1 cellular context compared by ENCODE assay signal in the genomic region with DNA sequence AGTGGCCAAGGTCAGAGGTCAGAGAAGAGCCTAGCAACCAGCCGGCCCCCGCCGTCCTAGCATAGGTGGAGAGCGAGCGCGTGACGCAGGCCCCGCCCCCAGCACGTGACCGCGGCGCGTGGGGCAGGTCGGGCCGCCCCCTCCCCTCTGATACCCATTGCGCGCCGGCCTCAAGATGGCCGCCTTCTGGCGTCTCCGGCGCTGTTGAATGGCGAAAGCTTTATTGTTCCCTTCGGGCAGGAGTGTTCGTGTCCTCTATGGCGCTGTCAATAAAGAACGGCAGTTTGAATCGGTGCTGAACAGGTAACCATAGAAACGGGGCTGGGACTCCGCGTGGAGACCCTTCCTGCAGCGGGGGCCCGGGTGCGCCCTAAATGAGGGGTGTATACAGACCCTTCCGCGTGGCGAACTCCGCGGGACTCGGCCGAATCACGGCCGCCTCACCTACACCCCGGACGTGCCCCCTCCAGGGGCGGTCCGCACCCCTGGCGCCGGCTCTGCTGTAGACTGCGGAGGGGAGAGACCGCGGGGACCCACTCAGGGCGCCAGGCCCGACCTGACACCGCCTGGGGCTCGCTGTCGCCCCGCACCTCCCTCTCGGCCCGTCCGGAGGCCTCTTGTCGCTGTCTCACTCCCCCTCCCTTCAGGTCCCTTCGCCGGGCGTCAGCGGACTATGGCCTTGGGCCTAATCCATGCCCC.
TF ChIP-seq lines count a peak whose summit lies in the region.

A gene with protein sequence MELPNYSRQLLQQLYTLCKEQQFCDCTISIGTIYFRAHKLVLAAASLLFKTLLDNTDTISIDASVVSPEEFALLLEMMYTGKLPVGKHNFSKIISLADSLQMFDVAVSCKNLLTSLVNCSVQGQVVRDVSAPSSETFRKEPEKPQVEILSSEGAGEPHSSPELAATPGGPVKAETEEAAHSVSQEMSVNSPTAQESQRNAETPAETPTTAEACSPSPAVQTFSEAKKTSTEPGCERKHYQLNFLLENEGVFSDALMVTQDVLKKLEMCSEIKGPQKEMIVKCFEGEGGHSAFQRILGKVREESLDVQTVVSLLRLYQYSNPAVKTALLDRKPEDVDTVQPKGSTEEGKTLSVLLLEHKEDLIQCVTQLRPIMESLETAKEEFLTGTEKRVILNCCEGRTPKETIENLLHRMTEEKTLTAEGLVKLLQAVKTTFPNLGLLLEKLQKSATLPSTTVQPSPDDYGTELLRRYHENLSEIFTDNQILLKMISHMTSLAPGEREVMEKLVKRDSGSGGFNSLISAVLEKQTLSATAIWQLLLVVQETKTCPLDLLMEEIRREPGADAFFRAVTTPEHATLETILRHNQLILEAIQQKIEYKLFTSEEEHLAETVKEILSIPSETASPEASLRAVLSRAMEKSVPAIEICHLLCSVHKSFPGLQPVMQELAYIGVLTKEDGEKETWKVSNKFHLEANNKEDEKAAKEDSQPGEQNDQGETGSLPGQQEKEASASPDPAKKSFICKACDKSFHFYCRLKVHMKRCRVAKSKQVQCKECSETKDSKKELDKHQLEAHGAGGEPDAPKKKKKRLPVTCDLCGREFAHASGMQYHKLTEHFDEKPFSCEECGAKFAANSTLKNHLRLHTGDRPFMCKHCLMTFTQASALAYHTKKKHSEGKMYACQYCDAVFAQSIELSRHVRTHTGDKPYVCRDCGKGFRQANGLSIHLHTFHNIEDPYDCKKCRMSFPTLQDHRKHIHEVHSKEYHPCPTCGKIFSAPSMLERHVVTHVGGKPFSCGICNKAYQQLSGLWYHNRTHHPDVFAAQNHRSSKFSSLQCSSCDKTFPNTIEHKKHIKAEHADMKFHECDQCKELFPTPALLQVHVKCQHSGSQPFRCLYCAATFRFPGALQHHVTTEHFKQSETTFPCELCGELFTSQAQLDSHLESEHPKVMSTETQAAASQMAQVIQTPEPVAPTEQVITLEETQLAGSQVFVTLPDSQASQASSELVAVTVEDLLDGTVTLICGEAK (plus strand): TSS at position 150 of the 699 bp plus-strand sequence. CDS start 38,098 bp downstream, outside the sequence.

TF ChIP-seq in HepG2, 621 proteins besides CTCF, POLR2A, EP300 and RAD21 (continued from another document and continues in another):
- TF ChIP-seq ZNF354B (CRISPR knock-in tag; IDR thresholded peaks at IDR 0.05) (0 out of 2 replicates have a peak, but pooled peaks have one; percentile 22), YEATS4 (CRISPR knock-in tag; IDR thresholded peaks at IDR 0.05; ENCODE audit: borderline replicate concordance) (peak; percentile 88), MAFK (conservative IDR thresholded peaks at IDR 0.05 in 1 of 2, IDR thresholded peaks at IDR 0.05 in 1 of 2; ENCODE audit: low read length in 2 of 2) (no peak), ZC3H13 (CRISPR knock-in tag; IDR thresholded peaks at IDR 0.05) (no peak; the same call in 1 of the 2 replicates), THAP11 (CRISPR knock-in tag; IDR thresholded peaks at IDR 0.05) (peak; percentile 96), YY1 (IDR thresholded peaks at IDR 0.05; ENCODE audit: insufficient read depth, insufficient replicate concordance, low read depth, low read length) (peak; percentile 98), STAG1 (CRISPR knock-in tag; IDR thresholded peaks at IDR 0.05) (no peak), ZBTB8A (CRISPR knock-in tag; IDR thresholded peaks at IDR 0.05; ENCODE audit: borderline replicate concordance, low read depth) (0 out of 2 replicates have a peak, but pooled peaks have one; percentile 35), KDM6A (CRISPR knock-in tag; IDR thresholded peaks at IDR 0.05; ENCODE audit: low read depth) (no peak; the same call in 1 of the 2 replicates), ARNTL (CRISPR knock-in tag; IDR thresholded peaks at IDR 0.05) (peak; percentile 98), FLYWCH1 (CRISPR knock-in tag; IDR thresholded peaks at IDR 0.05) (no peak), ZNF776 (CRISPR knock-in tag; IDR thresholded peaks at IDR 0.05) (peak; percentile 56; the same call in 1 of the 2 replicates)
- TF ChIP-seq, protein P1, sequence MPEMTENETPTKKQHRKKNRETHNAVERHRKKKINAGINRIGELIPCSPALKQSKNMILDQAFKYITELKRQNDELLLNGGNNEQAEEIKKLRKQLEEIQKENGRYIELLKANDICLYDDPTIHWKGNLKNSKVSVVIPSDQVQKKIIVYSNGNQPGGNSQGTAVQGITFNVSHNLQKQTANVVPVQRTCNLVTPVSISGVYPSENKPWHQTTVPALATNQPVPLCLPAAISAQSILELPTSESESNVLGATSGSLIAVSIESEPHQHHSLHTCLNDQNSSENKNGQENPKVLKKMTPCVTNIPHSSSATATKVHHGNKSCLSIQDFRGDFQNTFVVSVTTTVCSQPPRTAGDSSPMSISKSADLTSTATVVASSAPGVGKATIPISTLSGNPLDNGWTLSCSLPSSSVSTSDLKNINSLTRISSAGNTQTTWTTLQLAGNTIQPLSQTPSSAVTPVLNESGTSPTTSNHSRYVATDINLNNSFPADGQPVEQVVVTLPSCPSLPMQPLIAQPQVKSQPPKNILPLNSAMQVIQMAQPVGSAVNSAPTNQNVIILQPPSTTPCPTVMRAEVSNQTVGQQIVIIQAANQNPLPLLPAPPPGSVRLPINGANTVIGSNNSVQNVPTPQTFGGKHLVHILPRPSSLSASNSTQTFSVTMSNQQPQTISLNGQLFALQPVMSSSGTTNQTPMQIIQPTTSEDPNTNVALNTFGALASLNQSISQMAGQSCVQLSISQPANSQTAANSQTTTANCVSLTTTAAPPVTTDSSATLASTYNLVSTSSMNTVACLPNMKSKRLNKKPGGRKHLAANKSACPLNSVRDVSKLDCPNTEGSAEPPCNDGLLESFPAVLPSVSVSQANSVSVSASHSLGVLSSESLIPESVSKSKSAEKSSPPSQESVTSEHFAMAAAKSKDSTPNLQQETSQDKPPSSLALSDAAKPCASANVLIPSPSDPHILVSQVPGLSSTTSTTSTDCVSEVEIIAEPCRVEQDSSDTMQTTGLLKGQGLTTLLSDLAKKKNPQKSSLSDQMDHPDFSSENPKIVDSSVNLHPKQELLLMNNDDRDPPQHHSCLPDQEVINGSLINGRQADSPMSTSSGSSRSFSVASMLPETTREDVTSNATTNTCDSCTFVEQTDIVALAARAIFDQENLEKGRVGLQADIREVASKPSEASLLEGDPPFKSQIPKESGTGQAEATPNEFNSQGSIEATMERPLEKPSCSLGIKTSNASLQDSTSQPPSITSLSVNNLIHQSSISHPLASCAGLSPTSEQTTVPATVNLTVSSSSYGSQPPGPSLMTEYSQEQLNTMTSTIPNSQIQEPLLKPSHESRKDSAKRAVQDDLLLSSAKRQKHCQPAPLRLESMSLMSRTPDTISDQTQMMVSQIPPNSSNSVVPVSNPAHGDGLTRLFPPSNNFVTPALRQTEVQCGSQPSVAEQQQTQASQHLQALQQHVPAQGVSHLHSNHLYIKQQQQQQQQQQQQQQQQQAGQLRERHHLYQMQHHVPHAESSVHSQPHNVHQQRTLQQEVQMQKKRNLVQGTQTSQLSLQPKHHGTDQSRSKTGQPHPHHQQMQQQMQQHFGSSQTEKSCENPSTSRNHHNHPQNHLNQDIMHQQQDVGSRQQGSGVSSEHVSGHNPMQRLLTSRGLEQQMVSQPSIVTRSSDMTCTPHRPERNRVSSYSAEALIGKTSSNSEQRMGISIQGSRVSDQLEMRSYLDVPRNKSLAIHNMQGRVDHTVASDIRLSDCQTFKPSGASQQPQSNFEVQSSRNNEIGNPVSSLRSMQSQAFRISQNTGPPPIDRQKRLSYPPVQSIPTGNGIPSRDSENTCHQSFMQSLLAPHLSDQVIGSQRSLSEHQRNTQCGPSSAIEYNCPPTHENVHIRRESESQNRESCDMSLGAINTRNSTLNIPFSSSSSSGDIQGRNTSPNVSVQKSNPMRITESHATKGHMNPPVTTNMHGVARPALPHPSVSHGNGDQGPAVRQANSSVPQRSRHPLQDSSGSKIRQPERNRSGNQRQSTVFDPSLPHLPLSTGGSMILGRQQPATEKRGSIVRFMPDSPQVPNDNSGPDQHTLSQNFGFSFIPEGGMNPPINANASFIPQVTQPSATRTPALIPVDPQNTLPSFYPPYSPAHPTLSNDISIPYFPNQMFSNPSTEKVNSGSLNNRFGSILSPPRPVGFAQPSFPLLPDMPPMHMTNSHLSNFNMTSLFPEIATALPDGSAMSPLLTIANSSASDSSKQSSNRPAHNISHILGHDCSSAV (CRISPR knock-in tag; IDR thresholded peaks at IDR 0.05; ENCODE audit: borderline replicate concordance), result no peak
- TF ChIP-seq, protein P2, sequence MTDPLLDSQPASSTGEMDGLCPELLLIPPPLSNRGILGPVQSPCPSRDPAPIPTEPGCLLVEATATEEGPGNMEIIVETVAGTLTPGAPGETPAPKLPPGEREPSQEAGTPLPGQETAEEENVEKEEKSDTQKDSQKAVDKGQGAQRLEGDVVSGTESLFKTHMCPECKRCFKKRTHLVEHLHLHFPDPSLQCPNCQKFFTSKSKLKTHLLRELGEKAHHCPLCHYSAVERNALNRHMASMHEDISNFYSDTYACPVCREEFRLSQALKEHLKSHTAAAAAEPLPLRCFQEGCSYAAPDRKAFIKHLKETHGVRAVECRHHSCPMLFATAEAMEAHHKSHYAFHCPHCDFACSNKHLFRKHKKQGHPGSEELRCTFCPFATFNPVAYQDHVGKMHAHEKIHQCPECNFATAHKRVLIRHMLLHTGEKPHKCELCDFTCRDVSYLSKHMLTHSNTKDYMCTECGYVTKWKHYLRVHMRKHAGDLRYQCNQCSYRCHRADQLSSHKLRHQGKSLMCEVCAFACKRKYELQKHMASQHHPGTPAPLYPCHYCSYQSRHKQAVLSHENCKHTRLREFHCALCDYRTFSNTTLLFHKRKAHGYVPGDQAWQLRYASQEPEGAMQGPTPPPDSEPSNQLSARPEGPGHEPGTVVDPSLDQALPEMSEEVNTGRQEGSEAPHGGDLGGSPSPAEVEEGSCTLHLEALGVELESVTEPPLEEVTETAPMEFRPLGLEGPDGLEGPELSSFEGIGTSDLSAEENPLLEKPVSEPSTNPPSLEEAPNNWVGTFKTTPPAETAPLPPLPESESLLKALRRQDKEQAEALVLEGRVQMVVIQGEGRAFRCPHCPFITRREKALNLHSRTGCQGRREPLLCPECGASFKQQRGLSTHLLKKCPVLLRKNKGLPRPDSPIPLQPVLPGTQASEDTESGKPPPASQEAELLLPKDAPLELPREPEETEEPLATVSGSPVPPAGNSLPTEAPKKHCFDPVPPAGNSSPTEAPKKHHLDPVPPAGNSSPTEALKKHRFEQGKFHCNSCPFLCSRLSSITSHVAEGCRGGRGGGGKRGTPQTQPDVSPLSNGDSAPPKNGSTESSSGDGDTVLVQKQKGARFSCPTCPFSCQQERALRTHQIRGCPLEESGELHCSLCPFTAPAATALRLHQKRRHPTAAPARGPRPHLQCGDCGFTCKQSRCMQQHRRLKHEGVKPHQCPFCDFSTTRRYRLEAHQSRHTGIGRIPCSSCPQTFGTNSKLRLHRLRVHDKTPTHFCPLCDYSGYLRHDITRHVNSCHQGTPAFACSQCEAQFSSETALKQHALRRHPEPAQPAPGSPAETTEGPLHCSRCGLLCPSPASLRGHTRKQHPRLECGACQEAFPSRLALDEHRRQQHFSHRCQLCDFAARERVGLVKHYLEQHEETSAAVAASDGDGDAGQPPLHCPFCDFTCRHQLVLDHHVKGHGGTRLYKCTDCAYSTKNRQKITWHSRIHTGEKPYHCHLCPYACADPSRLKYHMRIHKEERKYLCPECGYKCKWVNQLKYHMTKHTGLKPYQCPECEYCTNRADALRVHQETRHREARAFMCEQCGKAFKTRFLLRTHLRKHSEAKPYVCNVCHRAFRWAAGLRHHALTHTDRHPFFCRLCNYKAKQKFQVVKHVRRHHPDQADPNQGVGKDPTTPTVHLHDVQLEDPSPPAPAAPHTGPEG (CRISPR knock-in tag; IDR thresholded peaks at IDR 0.05), result peak; percentile 74
- TF ChIP-seq, protein P3, sequence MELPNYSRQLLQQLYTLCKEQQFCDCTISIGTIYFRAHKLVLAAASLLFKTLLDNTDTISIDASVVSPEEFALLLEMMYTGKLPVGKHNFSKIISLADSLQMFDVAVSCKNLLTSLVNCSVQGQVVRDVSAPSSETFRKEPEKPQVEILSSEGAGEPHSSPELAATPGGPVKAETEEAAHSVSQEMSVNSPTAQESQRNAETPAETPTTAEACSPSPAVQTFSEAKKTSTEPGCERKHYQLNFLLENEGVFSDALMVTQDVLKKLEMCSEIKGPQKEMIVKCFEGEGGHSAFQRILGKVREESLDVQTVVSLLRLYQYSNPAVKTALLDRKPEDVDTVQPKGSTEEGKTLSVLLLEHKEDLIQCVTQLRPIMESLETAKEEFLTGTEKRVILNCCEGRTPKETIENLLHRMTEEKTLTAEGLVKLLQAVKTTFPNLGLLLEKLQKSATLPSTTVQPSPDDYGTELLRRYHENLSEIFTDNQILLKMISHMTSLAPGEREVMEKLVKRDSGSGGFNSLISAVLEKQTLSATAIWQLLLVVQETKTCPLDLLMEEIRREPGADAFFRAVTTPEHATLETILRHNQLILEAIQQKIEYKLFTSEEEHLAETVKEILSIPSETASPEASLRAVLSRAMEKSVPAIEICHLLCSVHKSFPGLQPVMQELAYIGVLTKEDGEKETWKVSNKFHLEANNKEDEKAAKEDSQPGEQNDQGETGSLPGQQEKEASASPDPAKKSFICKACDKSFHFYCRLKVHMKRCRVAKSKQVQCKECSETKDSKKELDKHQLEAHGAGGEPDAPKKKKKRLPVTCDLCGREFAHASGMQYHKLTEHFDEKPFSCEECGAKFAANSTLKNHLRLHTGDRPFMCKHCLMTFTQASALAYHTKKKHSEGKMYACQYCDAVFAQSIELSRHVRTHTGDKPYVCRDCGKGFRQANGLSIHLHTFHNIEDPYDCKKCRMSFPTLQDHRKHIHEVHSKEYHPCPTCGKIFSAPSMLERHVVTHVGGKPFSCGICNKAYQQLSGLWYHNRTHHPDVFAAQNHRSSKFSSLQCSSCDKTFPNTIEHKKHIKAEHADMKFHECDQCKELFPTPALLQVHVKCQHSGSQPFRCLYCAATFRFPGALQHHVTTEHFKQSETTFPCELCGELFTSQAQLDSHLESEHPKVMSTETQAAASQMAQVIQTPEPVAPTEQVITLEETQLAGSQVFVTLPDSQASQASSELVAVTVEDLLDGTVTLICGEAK (IDR thresholded peaks at IDR 0.05), result peak; percentile 100
- TF ChIP-seq, protein P3 (CRISPR knock-in tag; IDR thresholded peaks at IDR 0.05), result peak; percentile 100
